ENCODE assay signal across 1 cellular context in genomic region chr3:9204253-9205005, GRCh38.
TF ChIP-seq lines count a peak whose summit lies in the region.

No MANE protein-coding gene starts in this region.

TF ChIP-seq in GM23338, 12 proteins besides CTCF, POLR2A, EP300 and RAD21 (continued from another document):
- TF ChIP-seq NANOG (IDR thresholded peaks at IDR 0.05; ENCODE audit: borderline replicate concordance) = no peak
